ENCODE assay signal across 12 cellular contexts in genomic region chr17:3385869-3386816, GRCh38. TPM values are rescaled to one million over a fixed set of nuclear protein-coding genes. Genes with fewer than 3 reads are reported as not detected.
DNase-seq lines count a peak whose midpoint lies in the region; ATAC-seq and TF ChIP-seq lines count a peak whose summit lies in the region.
"Had no signal": no experiment of that assay in that cellular context is flagged by ENCODE, and none has a peak within 500 bp of the region (broad histone marks: within the 10 kb centered on the region; RNA-seq: fewer than 3 reads in every experiment).

OR3A2 (minus strand) TSS chr17:3386308.

- POLR2A ChIA-PET in Caco-2 (lab: Charles Lee) = no interaction called here

- no peaks in the 10 kb centered on the region for H3K4me1 Mint-ChIP-seq in activated T-cell treated with anti-CD3 and anti-CD28 coated beads, Interleukin-2, amount 50 U/mL, for 24 hours (ENCODE audit: low read depth)
- no peaks in the 10 kb centered on the region for H3K4me1 Mint-ChIP-seq in Caco-2 (ENCODE audit: low read depth, unreplicated experiment)

- DNase-seq in activated T-cell treated with anti-CD3 and anti-CD28 coated beads, Interleukin-2, amount 50 U/mL, for 24 hours = no peak
- DNase-seq in stimulated activated CD8-positive, alpha-beta memory T cell treated with anti-CD3 and anti-CD28 coated beads, Interleukin-4, amount 100 ng/mL, for 48 hours = peak; percentile 31
- no peak for DNase-seq in Caco-2
- no peak for DNase-seq in gastrocnemius medialis
- no peak for DNase-seq in amniotic stem cell (lab: John Stamatoyannopoulos, UW)
- no peak for DNase-seq in body of pancreas
- DNase-seq: NCI-H345 had no signal

- ATAC-seq in gastrocnemius medialis = no peak
- ATAC-seq in body of pancreas = no peak

- H3K4me1 ChIP-seq in HUES6 (ENCODE audit: control insufficient read depth, insufficient read depth, low read length) (no peaks in the 10 kb centered on the region), Caco-2 (no peaks in the 10 kb centered on the region), gastrocnemius medialis (no peaks in the 10 kb centered on the region), body of pancreas (no peaks in the 10 kb centered on the region)
- H3K4me1 ChIP-seq: SJSA1, tibial nerve had no signal

- H3K27me3 Mint-ChIP-seq in activated T-cell treated with anti-CD3 and anti-CD28 coated beads, Interleukin-2, amount 50 U/mL, for 24 hours = peaks cover 56% of the 10 kb centered on the region
- peaks cover 17% of the 10 kb centered on the region for H3K27me3 Mint-ChIP-seq in Caco-2 (ENCODE audit: insufficient read depth, unreplicated experiment)

- H3K27me3 ChIP-seq in HUES6 (ENCODE audit: control insufficient read depth, insufficient read depth, low read length) = peaks cover 47% of the 10 kb centered on the region
- peaks cover under 1% of the 10 kb centered on the region for H3K27me3 ChIP-seq in Caco-2 (replicated peaks; ENCODE audit: control insufficient read depth, insufficient read depth, low read length)
- H3K27me3 ChIP-seq in gastrocnemius medialis = peaks cover 7 to 19% (median 15%) of the 10 kb centered on the region in 3 donors
- H3K27me3 ChIP-seq in body of pancreas = peaks cover 0 to 3% of the 10 kb centered on the region in 2 donors
- H3K27me3 ChIP-seq: SJSA1 had no signal

- H3K27ac ChIP-seq in HUES6 (ENCODE audit: low read depth, low read length) (no peak within 1 kb of the TSS), gastrocnemius medialis (no peak within 1 kb of the TSS), body of pancreas (no peak within 1 kb of the TSS)
- H3K27ac ChIP-seq: SJSA1, tibial nerve had no signal

- H3K9me3 ChIP-seq in HUES6 (ENCODE audit: control insufficient read depth, insufficient read depth, low read depth, low read length) (peaks cover 3% of the 10 kb centered on the region; the same call in 1 of the 2 replicates), iPS-18c (ENCODE audit: control insufficient read depth, insufficient read depth, low read length) (no peaks in the 10 kb centered on the region), Caco-2 (peaks cover 9% of the 10 kb centered on the region), gastrocnemius medialis (no peaks in the 10 kb centered on the region), body of pancreas (no peaks in the 10 kb centered on the region)
- H3K9me3 ChIP-seq: SJSA1 had no signal

- no TSS peak for BruUV-seq in Caco-2 (replicated peaks; lab: Mats Ljungman, UMichigan)

- TF ChIP-seq POLR2A in gastrocnemius medialis (IDR thresholded peaks at IDR 0.05) (no peak), body of pancreas (IDR thresholded peaks at IDR 0.05) (no peak)

- WGBS in body of pancreas, 2 donors = 22 to 44% methylated on average over 20 to 92 of the region's 92 CpGs

- H3K4me3 Mint-ChIP-seq in activated T-cell treated with anti-CD3 and anti-CD28 coated beads, Interleukin-2, amount 50 U/mL, for 24 hours = peak within 1 kb of the TSS; percentile 52
- H3K4me3 Mint-ChIP-seq in Caco-2 (ENCODE audit: unreplicated experiment) = no peak within 1 kb of the TSS

- no peak within 1 kb of the TSS for H3K27ac Mint-ChIP-seq in activated T-cell treated with anti-CD3 and anti-CD28 coated beads, Interleukin-2, amount 50 U/mL, for 24 hours
- no peak within 1 kb of the TSS for H3K27ac Mint-ChIP-seq in Caco-2 (ENCODE audit: unreplicated experiment)

- H3K36me3 ChIP-seq in HUES6 (ENCODE audit: control insufficient read depth, insufficient read depth, low read length) = no peaks in the 10 kb centered on the region
- no peaks in the 10 kb centered on the region for H3K36me3 ChIP-seq in Caco-2 (ENCODE audit: control insufficient read depth, insufficient read depth, low read length)
- H3K36me3 ChIP-seq in gastrocnemius medialis = no peaks in the 10 kb centered on the region
- no peaks in the 10 kb centered on the region for H3K36me3 ChIP-seq in body of pancreas (replicated peaks in 1 of 2; ENCODE audit: insufficient read depth in 1 of 2, low read depth in 2 of 2)
- H3K36me3 ChIP-seq: SJSA1 had no signal

- H3K4me3 ChIP-seq in HUES6 (ENCODE audit: low read depth, low read length) (peak within 1 kb of the TSS; percentile 41), iPS-18c (ENCODE audit: insufficient read depth, low read depth, low read length) (peak within 1 kb of the TSS; percentile 24), Caco-2 (ENCODE audit: low read depth, low read length) (no peak within 1 kb of the TSS), gastrocnemius medialis (no peak within 1 kb of the TSS), body of pancreas (no peak within 1 kb of the TSS)
- H3K4me3 ChIP-seq: SJSA1 had no signal

- H3K9ac ChIP-seq in HUES6 (ENCODE audit: low read length) = no peak within 1 kb of the TSS

- H3K36me3 Mint-ChIP-seq in activated T-cell treated with anti-CD3 and anti-CD28 coated beads, Interleukin-2, amount 50 U/mL, for 24 hours (ENCODE audit: low read depth) = no peaks in the 10 kb centered on the region
- no peaks in the 10 kb centered on the region for H3K36me3 Mint-ChIP-seq in Caco-2 (ENCODE audit: insufficient read depth, unreplicated experiment)

- intact Hi-C loops in Caco-2 (cut with micrococcal nuclease; ENCODE audit: unreplicated experiment) = no loop called here
- intact Hi-C loops in gastrocnemius medialis (cut with DNase I; ENCODE audit: low total_unique reads) = no loop called here
- intact Hi-C loops in body of pancreas (cut with DNase I) = no loop called here

- CTCF ChIA-PET in Caco-2 (lab: Charles Lee) = no interaction called here

- no peak for TF ChIP-seq CTCF in Caco-2 (IDR thresholded peaks at IDR 0.05; ENCODE audit: insufficient read depth in 1 of 2, low read depth in 1 of 2, low read length in 1 of 2, severe bottlenecking in 1 of 2, unreplicated experiment in 1 of 2)
- TF ChIP-seq CTCF in gastrocnemius medialis (IDR thresholded peaks at IDR 0.05 in 4 of 5, conservative IDR thresholded peaks at IDR 0.05 in 1 of 5) = no peak
- no peak for TF ChIP-seq CTCF in body of pancreas (IDR thresholded peaks at IDR 0.05)

- H3K9me3 Mint-ChIP-seq in activated T-cell treated with anti-CD3 and anti-CD28 coated beads, Interleukin-2, amount 50 U/mL, for 24 hours = no peaks in the 10 kb centered on the region
- no peaks in the 10 kb centered on the region for H3K9me3 Mint-ChIP-seq in Caco-2 (ENCODE audit: unreplicated experiment)

- in situ Hi-C loops in gastrocnemius medialis (cut with MboI; ENCODE audit: low sequenced_read_pairs in 4 of 4) = no loop called here

RNA-seq across cellular contexts. Expression of gene OR3A2, which starts in this region (rescaled TPM):
- total RNA-seq in Caco-2 (2022) = not detected in 2 replicates
- total RNA-seq in gastrocnemius medialis = under 1 TPM in 2 of 4 donors, not detected in 2; 0.46 to 0.65 TPM
- not detected for total RNA-seq in body of pancreas
- total RNA-seq: glomerular endothelial cell, SJSA1 had no signal

Comparison
In these comparisons a context has a peak if more than half of its experiments do, and no peak if none do; other contexts are left out.
1. H3K4me3 ChIP-seq: peak in HUES6 (single experiment) and iPS-18c (single experiment); none in Caco-2 (single experiment), gastrocnemius medialis (0 of 4) and body of pancreas (0 of 2).